ENCODE assay signal across 22 cellular contexts in genomic region chr14:69326611-69327010, GRCh38.
DNase-seq lines count a peak whose midpoint lies in the region; TF ChIP-seq lines count a peak whose summit lies in the region.
"Had no signal": no experiment of that assay in that cellular context is flagged by ENCODE, and none has a peak within 500 bp of the region (broad histone marks: within the 10 kb centered on the region; RNA-seq: fewer than 3 reads in every experiment).

No MANE protein-coding gene starts in this region.

- H3K9me3 Mint-ChIP-seq in endodermal cell: no peaks in the 10 kb centered on the region
- H3K9me3 Mint-ChIP-seq: CD4-positive, alpha-beta memory T cell had no signal

- H3K27ac ChIP-seq in MM.1S (ENCODE audit: low read length) (peak overlapping the region; percentile 39; the same call in 1 of the 2 replicates), endodermal cell (ENCODE audit: low read depth, low read length) (no peak overlapping the region), sigmoid colon (no peak overlapping the region)
- H3K27ac ChIP-seq: BLaER1 treated with 17β-estradiol and CSF1 and Interleukin-3, amounts not matched to agents 10 nM and 100 nM; GM23248; Peyer's patch had no signal

- H3K36me3 Mint-ChIP-seq in endodermal cell (ENCODE audit: low read depth): no peaks in the 10 kb centered on the region
- H3K36me3 Mint-ChIP-seq: CD4-positive, alpha-beta memory T cell had no signal

- no peaks in the 10 kb centered on the region; the same call in 1 of the 2 replicates for H3F3A ChIP-seq in MM.1S (ENCODE audit: insufficient read depth, low read length)

- no peaks in the 10 kb centered on the region for H3K9me2 ChIP-seq in MM.1S (replicated peaks; ENCODE audit: insufficient read depth, low read length)

- no peaks in the 10 kb centered on the region for H3K27me3 ChIP-seq in MM.1S (replicated peaks; ENCODE audit: insufficient read depth, low read length)
- no peaks in the 10 kb centered on the region for H3K27me3 ChIP-seq in endodermal cell (ENCODE audit: control insufficient read depth, insufficient read depth, low read length, poor library complexity, severe bottlenecking)
- H3K27me3 ChIP-seq in sigmoid colon: no peaks in the 10 kb centered on the region
- H3K27me3 ChIP-seq in H7 (ENCODE audit: control insufficient read depth, insufficient read depth, low read length): no peaks in the 10 kb centered on the region
- H3K27me3 ChIP-seq: BLaER1 treated with 17β-estradiol and CSF1 and Interleukin-3, amounts not matched to agents 10 nM and 100 nM; Peyer's patch had no signal

- TF ChIP-seq CTCF in MM.1S (IDR thresholded peaks at IDR 0.05; ENCODE audit: low read length) (no peak), endodermal cell (conservative IDR thresholded peaks at IDR 0.05) (no peak), sigmoid colon (IDR thresholded peaks at IDR 0.05) (no peak), foreskin fibroblast (IDR thresholded peaks at IDR 0.05; ENCODE audit: low read depth, low read length) (no peak)

- no peak for TF ChIP-seq EP300 in sigmoid colon (IDR thresholded peaks at IDR 0.05)

- H3K4me1 Mint-ChIP-seq in endodermal cell: peaks cover 6% of the 10 kb centered on the region
- H3K4me1 Mint-ChIP-seq: CD4-positive, alpha-beta memory T cell had no signal

- H3K4me2 ChIP-seq in MM.1S (ENCODE audit: low read depth, low read length): peak overlapping the region; percentile 55; the same call in 1 of the 2 replicates
- H3K4me2 ChIP-seq: BLaER1 treated with 17β-estradiol and CSF1 and Interleukin-3, amounts not matched to agents 10 nM and 100 nM had no signal

- H3K36me3 ChIP-seq in MM.1S (replicated peaks; ENCODE audit: insufficient read depth, low read length) (no peaks in the 10 kb centered on the region), endodermal cell (ENCODE audit: control insufficient read depth, insufficient read depth, low read length) (no peaks in the 10 kb centered on the region), sigmoid colon (no peaks in the 10 kb centered on the region), H7 (replicated peaks; ENCODE audit: control insufficient read depth, insufficient read depth, low read length) (no peaks in the 10 kb centered on the region)
- H3K36me3 ChIP-seq: BLaER1 treated with 17β-estradiol and CSF1 and Interleukin-3, amounts not matched to agents 10 nM and 100 nM; HAP-1; Peyer's patch had no signal

- H3K27me3 Mint-ChIP-seq in endodermal cell (ENCODE audit: insufficient read depth): no peaks in the 10 kb centered on the region

- H3K4me1 ChIP-seq in MM.1S (ENCODE audit: low read length) (peaks cover 13% of the 10 kb centered on the region), endodermal cell (ENCODE audit: control insufficient read depth, insufficient read depth, low read length) (no peaks in the 10 kb centered on the region), sigmoid colon (no peaks in the 10 kb centered on the region)
- H3K4me1 ChIP-seq: HAP-1, Peyer's patch had no signal

- H3K27ac Mint-ChIP-seq in endodermal cell: no peak overlapping the region

- no peak overlapping the region for H3K9ac ChIP-seq in MM.1S (ENCODE audit: low read length)
- H3K9ac ChIP-seq in endodermal cell (ENCODE audit: extremely low read depth, low read length, poor library complexity, severe bottlenecking): no peak overlapping the region
- H3K9ac ChIP-seq: BLaER1 treated with 17β-estradiol and CSF1 and Interleukin-3, amounts not matched to agents 10 nM and 100 nM; GM23248 had no signal

- WGBS in endodermal cell (ENCODE audit: insufficient coverage in 1 of 2, insufficient read length in 1 of 2), 2 experiments: 20 to 84% methylated on average over 1 to 6 of the region's 6 CpGs
- 69 to 74% methylated on average over 6 of the region's 6 CpGs for WGBS in sigmoid colon, 2 donors

- no peak overlapping the region for H3K4me3 Mint-ChIP-seq in endodermal cell
- H3K4me3 Mint-ChIP-seq: CD4-positive, alpha-beta memory T cell had no signal

- H3K4me3 ChIP-seq in MM.1S (ENCODE audit: low read length): no peak overlapping the region
- H3K4me3 ChIP-seq in endodermal cell (ENCODE audit: low read length): no peak overlapping the region
- H3K4me3 ChIP-seq in sigmoid colon: no peak overlapping the region
- H3K4me3 ChIP-seq in H7 (ENCODE audit: insufficient read depth, low read depth, low read length): no peak overlapping the region
- no peak overlapping the region for H3K4me3 ChIP-seq in foreskin fibroblast (ENCODE audit: low read depth in 1 of 2, low read length in 2 of 2)
- H3K4me3 ChIP-seq: BLaER1 treated with 17β-estradiol and CSF1 and Interleukin-3, amounts not matched to agents 10 nM and 100 nM; GM23248; HAP-1; Peyer's patch had no signal

- peak; percentile 39 for DNase-seq in activated effector memory CD4-positive, alpha-beta T cell treated with anti-CD3 and anti-CD28 coated beads, Interleukin-2, amount 50 U/mL, for 16 hours
- no peak for DNase-seq in activated effector memory CD4-positive, alpha-beta T cell treated with Interleukin-2 at 50 U/mL for 16 hours
- peak; percentile 79 for DNase-seq in MM.1S
- DNase-seq in endodermal cell: peak; percentile 30
- DNase-seq in sigmoid colon: peak; percentile 27
- DNase-seq in H7: no peak
- no peak for DNase-seq in NCI-H146 treated with DMSO at 0.1 percent for 48 hours (lab: John Stamatoyannopoulos, UW; ENCODE audit: unreplicated experiment)
- DNase-seq in foreskin fibroblast: no peak
- DNase-seq: 8988T; CD4-positive, alpha-beta memory T cell; DND-41; GM23248; KG1; NCI-H1105; NCI-H1694; NCI-H2081; NCI-H2171; NCI-H524 treated with DMSO at 0.1 percent for 48 hours; NCI-H82 had no signal

- no peaks in the 10 kb centered on the region for H4K20me1 ChIP-seq in MM.1S (ENCODE audit: insufficient read depth, low read length)

- H3K79me2 ChIP-seq in MM.1S (ENCODE audit: low read length): no peaks in the 10 kb centered on the region

- TF ChIP-seq POLR2A in sigmoid colon (IDR thresholded peaks at IDR 0.05): no peak

- no peaks in the 10 kb centered on the region for H3K9me3 ChIP-seq in MM.1S (replicated peaks; ENCODE audit: insufficient read depth, low read length)
- H3K9me3 ChIP-seq in endodermal cell (ENCODE audit: control insufficient read depth, low read length): no peaks in the 10 kb centered on the region
- H3K9me3 ChIP-seq in sigmoid colon: no peaks in the 10 kb centered on the region
- H3K9me3 ChIP-seq: BLaER1 treated with 17β-estradiol and CSF1 and Interleukin-3, amounts not matched to agents 10 nM and 100 nM; HAP-1; Peyer's patch had no signal

- intact Hi-C loops in sigmoid colon (cut with DNase I): no loop called here

- peak overlapping the region; percentile 65 for H2AFZ ChIP-seq in MM.1S (ENCODE audit: low read length)
- H2AFZ ChIP-seq: GM23248 had no signal

Comparison
In these comparisons a context has a peak if more than half of its experiments do, and no peak if none do; other contexts are left out.
1. DNase-seq: peak in activated effector memory CD4-positive, alpha-beta T cell treated with anti-CD3 and anti-CD28 coated beads, Interleukin-2, amount 50 U/mL, for 16 hours (single experiment), MM.1S (single experiment), endodermal cell (single experiment) and sigmoid colon (single experiment); none in activated effector memory CD4-positive, alpha-beta T cell treated with Interleukin-2 at 50 U/mL for 16 hours (single experiment), H7 (single experiment), NCI-H146 treated with DMSO at 0.1 percent for 48 hours (single experiment) and foreskin fibroblast (0 of 2).